In the genomic region with DNA sequence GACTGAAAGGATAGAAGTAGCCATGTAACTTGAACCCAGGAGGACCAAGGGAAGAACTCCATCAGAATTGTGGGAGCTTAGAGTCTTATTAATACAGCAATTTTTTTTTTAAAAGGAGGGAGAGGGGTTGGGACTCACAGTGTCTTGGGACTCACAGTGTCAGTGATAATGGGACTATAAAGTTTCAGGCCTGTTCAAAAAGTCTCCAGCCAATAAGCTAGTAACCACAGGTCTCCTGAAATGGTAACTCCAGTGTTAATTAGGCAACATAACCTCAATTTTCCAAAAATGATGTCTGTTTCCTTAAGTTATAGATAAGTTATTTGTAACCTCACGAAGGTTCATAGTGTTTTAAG, we compare ENCODE assay signal across 13 cellular contexts. TPM values are rescaled to one million over a fixed set of nuclear protein-coding genes. Genes with fewer than 3 reads are reported as not detected.
DNase-seq lines count a peak whose midpoint lies in the region; ATAC-seq and TF ChIP-seq lines count a peak whose summit lies in the region.
"Had no signal": no experiment of that assay in that cellular context is flagged by ENCODE, and none has a peak within 500 bp of the region (broad histone marks: within the 10 kb centered on the region; RNA-seq: fewer than 3 reads in every experiment).

No MANE protein-coding gene starts in this region.

- no peak for TF ChIP-seq POLR2A in right lobe of liver (IDR thresholded peaks at IDR 0.05)

- CTCF ChIA-PET in activated CD4-positive, alpha-beta T cell treated with anti-CD3 and anti-CD28 coated beads for 36 hours (lab: Charles Lee), result no interaction called here

- no peak overlapping the region for H3K4me3 Mint-ChIP-seq in activated CD4-positive, alpha-beta T cell treated with anti-CD3 and anti-CD28 coated beads for 36 hours
- no peak overlapping the region for H3K4me3 Mint-ChIP-seq in mesothelial cell of epicardium

- no peaks in the 10 kb centered on the region for H3K9me3 ChIP-seq in ascending aorta
- H3K9me3 ChIP-seq in thoracic aorta, result no peaks in the 10 kb centered on the region
- no peaks in the 10 kb centered on the region for H3K9me3 ChIP-seq in right lobe of liver

- no peaks in the 10 kb centered on the region for H3K9me3 Mint-ChIP-seq in activated CD4-positive, alpha-beta T cell treated with anti-CD3 and anti-CD28 coated beads for 36 hours (ENCODE audit: low read depth)
- no peaks in the 10 kb centered on the region for H3K9me3 Mint-ChIP-seq in mesothelial cell of epicardium

- intact Hi-C loops in activated CD4-positive, alpha-beta T cell treated with anti-CD3 and anti-CD28 coated beads for 36 hours (cut with DNase I, micrococcal nuclease), result no loop called here
- intact Hi-C loops in ascending aorta (cut with DNase I), result no loop called here
- intact Hi-C loops in right lobe of liver (cut with DNase I), result no loop called here

- H3K4me3 ChIP-seq in ascending aorta (no peak overlapping the region), thoracic aorta (no peak overlapping the region), right lobe of liver (no peak overlapping the region)

- TF ChIP-seq CTCF in ascending aorta (IDR thresholded peaks at IDR 0.05) (no peak), mesothelial cell of epicardium (IDR thresholded peaks at IDR 0.05; ENCODE audit: unreplicated experiment) (no peak), thoracic aorta (IDR thresholded peaks at IDR 0.05) (no peak), right lobe of liver (IDR thresholded peaks at IDR 0.05) (no peak)

- H3K27me3 ChIP-seq in ascending aorta (no peaks in the 10 kb centered on the region), thoracic aorta (replicated peaks; ENCODE audit: insufficient read depth) (no peaks in the 10 kb centered on the region), right lobe of liver (no peaks in the 10 kb centered on the region)

- WGBS in right lobe of liver (ENCODE audit: insufficient coverage, low coverage, low lambda C conversion rate, missing lambda C conversion rate), result 91% methylated on average over 1 of the region's 1 CpG

- no peaks in the 10 kb centered on the region for H3K27me3 Mint-ChIP-seq in activated CD4-positive, alpha-beta T cell treated with anti-CD3 and anti-CD28 coated beads for 36 hours
- no peaks in the 10 kb centered on the region for H3K27me3 Mint-ChIP-seq in mesothelial cell of epicardium (ENCODE audit: low read depth)

- DNase-seq in activated CD4-positive, alpha-beta T cell treated with anti-CD3 and anti-CD28 coated beads for 36 hours, result no peak
- no peak for DNase-seq in activated CD4-positive, alpha-beta T cell treated with anti-CD3 and anti-CD28 coated beads for 1 hour
- DNase-seq in ascending aorta (ENCODE audit: low spot score in 2 of 2) (no peak), mesothelial cell of epicardium (ENCODE audit: low spot score in 2 of 2, unreplicated experiment in 2 of 2) (no peak), thoracic aorta (ENCODE audit: low spot score) (no peak), ecto neural progenitor cell (ENCODE audit: low spot score) (no peak), right lobe of liver (no peak)
- DNase-seq: activated CD8-positive, alpha-beta memory T cell treated with anti-CD3 and anti-CD28 coated beads, Interleukin-2, amount 50 U/mL, for 4 hours; DMS 273 treated with DMSO at 0.1 percent for 48 hours; midbrain; NCI-H446 had no signal

- ATAC-seq in activated CD4-positive, alpha-beta T cell treated with anti-CD3 and anti-CD28 coated beads for 36 hours, result no peak
- ATAC-seq in thoracic aorta (ENCODE audit: insufficient number of reproducible peaks, low FRiP score, low read depth) (no peak), HG03460 (IDR thresholded peaks at IDR 0.05; ENCODE audit: unreplicated experiment) (no peak), right lobe of liver (no peak)
- ATAC-seq: sciatic nerve had no signal

- POLR2A ChIA-PET in activated CD4-positive, alpha-beta T cell treated with anti-CD3 and anti-CD28 coated beads for 36 hours (lab: Charles Lee), result interaction anchor here (0.6 kb wide), 1 partner anchor 320 kb away, joined by 14 read pairs; no protein-coding TSS in a partner anchor

- peaks cover 22% of the 10 kb centered on the region for H3K36me3 Mint-ChIP-seq in activated CD4-positive, alpha-beta T cell treated with anti-CD3 and anti-CD28 coated beads for 36 hours (ENCODE audit: low read depth)
- H3K36me3 Mint-ChIP-seq in mesothelial cell of epicardium, result no peaks in the 10 kb centered on the region

- H3K36me3 ChIP-seq in ascending aorta, result no peaks in the 10 kb centered on the region
- no peaks in the 10 kb centered on the region for H3K36me3 ChIP-seq in thoracic aorta
- no peaks in the 10 kb centered on the region for H3K36me3 ChIP-seq in right lobe of liver

- peaks cover 26% of the 10 kb centered on the region for H3K4me1 Mint-ChIP-seq in activated CD4-positive, alpha-beta T cell treated with anti-CD3 and anti-CD28 coated beads for 36 hours
- peaks cover 34% of the 10 kb centered on the region for H3K4me1 Mint-ChIP-seq in mesothelial cell of epicardium

- H3K4me1 ChIP-seq in ascending aorta (peaks cover 0 to 2% of the 10 kb centered on the region in 2 donors), thoracic aorta (ENCODE audit: control insufficient read depth in 1 of 2, low read depth in 2 of 2) (peaks cover 6 to 25% of the 10 kb centered on the region in 2 donors), right lobe of liver (peaks cover 0 to 15% (median 0%) of the 10 kb centered on the region in 4 donors)

- peak overlapping the region; percentile 22 for H3K27ac Mint-ChIP-seq in activated CD4-positive, alpha-beta T cell treated with anti-CD3 and anti-CD28 coated beads for 36 hours
- H3K27ac Mint-ChIP-seq in mesothelial cell of epicardium, result peak overlapping the region; percentile 92

- H3K27ac ChIP-seq in ascending aorta, result peak overlapping the region; percentile 52 to 100
- peak overlapping the region; percentile 37 to 99 for H3K27ac ChIP-seq in thoracic aorta
- H3K27ac ChIP-seq in right lobe of liver, result peak overlapping the region in 1 of 3 donors; percentile 79

RNA-seq across cellular contexts. Expression of gene HNRNPH3, which starts 2.4 kb away (rescaled TPM):
- 100 to 1,000 TPM; 126 to 157 TPM for total RNA-seq in activated CD4-positive, alpha-beta T cell treated with anti-CD3 and anti-CD28 coated beads for 36 hours
- total RNA-seq in ascending aorta (12.6 TPM), mesothelial cell of epicardium (164 to 172 TPM (median 165 TPM) in 3 replicates), thoracic aorta (10 to 100 TPM; 47.1 to 68.7 TPM), right lobe of liver (10 to 100 TPM; 13.2 to 40.7 (median 25.3) TPM)

RNA-seq across cellular contexts. Expression of gene PBLD, which starts 3.2 kb away (rescaled TPM):
- total RNA-seq in activated CD4-positive, alpha-beta T cell treated with anti-CD3 and anti-CD28 coated beads for 36 hours, result 1 to 10 TPM; 1.1 to 1.2 TPM
- total RNA-seq in ascending aorta, result 0.32 TPM
- 9.3 to 9.8 TPM (median 9.7 TPM) in 3 replicates for total RNA-seq in mesothelial cell of epicardium
- total RNA-seq in thoracic aorta, result 1 to 10 TPM; 8.0 to 9.5 TPM
- 100 to 1,000 TPM in 4 of 6 experiments, 10 to 100 TPM in 2; 45.5 to 162 (median 129) TPM for total RNA-seq in right lobe of liver
